Comparison of ENCODE assay signal across 7 cellular contexts in the genomic region with DNA sequence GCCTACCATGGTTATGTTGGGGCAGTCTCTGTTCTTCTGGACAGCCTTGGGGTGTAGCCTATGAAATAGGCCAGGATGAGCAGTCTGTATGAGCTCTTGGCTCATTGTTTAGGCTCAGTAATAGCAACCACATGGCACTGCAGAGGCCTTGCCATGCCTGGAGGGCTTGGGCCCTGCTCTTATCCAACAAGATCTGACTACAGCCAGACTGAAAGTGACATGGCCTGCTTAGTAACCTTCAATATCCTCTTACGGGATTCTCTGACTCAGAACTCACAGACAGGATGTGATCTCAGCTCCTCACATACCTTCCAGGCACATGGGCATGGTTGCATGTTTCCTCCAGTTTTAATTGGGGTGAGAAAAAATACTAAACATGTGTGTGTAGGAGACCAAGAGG.
DNase-seq lines count a peak whose midpoint lies in the region; ATAC-seq, FAIRE-seq and TF ChIP-seq lines count a peak whose summit lies in the region.

No MANE protein-coding gene starts in this region.

- peak overlapping the region; percentile 92 for H3K27ac ChIP-seq in endothelial cell of umbilical vein (ENCODE audit: insufficient read depth, low read depth, low read length)

- no TSS peak for BruUV-seq in endothelial cell of umbilical vein (replicated peaks; lab: Mats Ljungman, UMichigan)

- dilution Hi-C loops in endothelial cell of umbilical vein (cut with MboI; ENCODE audit: extremely low pct_ligation_motif_present, low sequenced_read_pairs): no loop called here

- no peaks in the 10 kb centered on the region for H3K9me3 ChIP-seq in endothelial cell of umbilical vein (replicated peaks; ENCODE audit: control insufficient read depth, insufficient read depth, low read length)

- no peaks in the 10 kb centered on the region for H3K27me3 Mint-ChIP-seq in T-helper 2 cell treated with Interferon-gamma antibody and Interleukin-4, amounts not matched to agents 5 μg/mL and 100 μg/mL, for 36 hours (ENCODE audit: low read depth)

- H3K27me3 ChIP-seq in endothelial cell of umbilical vein (ENCODE audit: control insufficient read depth in 2 of 2, insufficient read depth in 2 of 2, low read length in 2 of 2): no peaks in the 10 kb centered on the region

- H3K9ac ChIP-seq in endothelial cell of umbilical vein (replicated peaks; ENCODE audit: extremely low read depth, insufficient read depth, low read length): peak overlapping the region; percentile 38

- POLR2A ChIA-PET in endothelial cell of umbilical vein (lab: Charles Lee): no interaction called here

- no peak overlapping the region for H3K4me3 ChIP-seq in endothelial cell of umbilical vein (replicated peaks in 1 of 3; ENCODE audit: insufficient read depth in 1 of 3, low read depth in 1 of 3, low read length in 3 of 3)

- H3K4me2 ChIP-seq in endothelial cell of umbilical vein (ENCODE audit: insufficient read depth, low read length): no peak overlapping the region

- H3K79me2 ChIP-seq in endothelial cell of umbilical vein (ENCODE audit: control insufficient read depth, insufficient read depth, low read length): no peaks in the 10 kb centered on the region

- no peak for TF ChIP-seq CTCF in endothelial cell of umbilical vein (IDR thresholded peaks at IDR 0.05; ENCODE audit: extremely low read depth in 1 of 2, insufficient read depth in 1 of 2, low read depth in 1 of 2, low read length in 2 of 2)

- peaks cover 10% of the 10 kb centered on the region for H3K36me3 Mint-ChIP-seq in T-helper 2 cell treated with Interferon-gamma antibody and Interleukin-4, amounts not matched to agents 5 μg/mL and 100 μg/mL, for 36 hours (ENCODE audit: low read depth)

- peaks cover 17% of the 10 kb centered on the region for H3K4me1 Mint-ChIP-seq in T-helper 2 cell treated with Interferon-gamma antibody and Interleukin-4, amounts not matched to agents 5 μg/mL and 100 μg/mL, for 36 hours (ENCODE audit: low read depth)

- H3K27ac Mint-ChIP-seq in T-helper 2 cell treated with Interferon-gamma antibody and Interleukin-4, amounts not matched to agents 5 μg/mL and 100 μg/mL, for 36 hours: peak overlapping the region; percentile 86

- no peak overlapping the region for H3K4me3 Mint-ChIP-seq in T-helper 2 cell treated with Interferon-gamma antibody and Interleukin-4, amounts not matched to agents 5 μg/mL and 100 μg/mL, for 36 hours

- CTCF ChIA-PET in endothelial cell of umbilical vein (lab: Charles Lee): no interaction called here

- DNase-seq in T-helper 2 cell treated with Interferon-gamma antibody and Interleukin-4, amounts not matched to agents 5 μg/mL and 100 μg/mL, for 36 hours (ENCODE audit: low spot score): peak; percentile 70
- DNase-seq in endothelial cell of umbilical vein (ENCODE audit: low read depth, low spot score): peak; percentile 89
- DNase-seq in stimulated activated CD4-positive, alpha-beta T cell treated with anti-CD3 and anti-CD28 coated beads, Interleukin-2, amount 100 ng/mL, for 24 hours: peak; percentile 54 to 58
- no peak for DNase-seq in NCI-H748 (lab: John Stamatoyannopoulos, UW; ENCODE audit: unreplicated experiment)
- no peak for DNase-seq in COR-L47 (lab: John Stamatoyannopoulos, UW)

- TF ChIP-seq POLR2A in endothelial cell of umbilical vein (IDR thresholded peaks at IDR 0.05; ENCODE audit: low read depth, low read length): peak; percentile 76

- peak; percentile 92 for FAIRE-seq in endothelial cell of umbilical vein (lab: Jason Lieb, UNC)

- peaks cover 14% of the 10 kb centered on the region for H3K9me3 Mint-ChIP-seq in T-helper 2 cell treated with Interferon-gamma antibody and Interleukin-4, amounts not matched to agents 5 μg/mL and 100 μg/mL, for 36 hours

- peaks cover 33% of the 10 kb centered on the region for H3K4me1 ChIP-seq in endothelial cell of umbilical vein (ENCODE audit: control insufficient read depth, extremely low read depth, insufficient read depth, low read length)

- no peaks in the 10 kb centered on the region for H4K20me1 ChIP-seq in endothelial cell of umbilical vein (replicated peaks; ENCODE audit: control insufficient read depth, extremely low read depth, insufficient read depth, low read length)

- intact Hi-C loops in endothelial cell of umbilical vein (cut with micrococcal nuclease): loop anchor here (1.0 to 10.0 kb wide), 3 partner anchors 290 to 780 kb away; a partner anchor contains a TSS

- peak; percentile 67 for ATAC-seq in GM18867 (IDR thresholded peaks at IDR 0.05; ENCODE audit: unreplicated experiment)
- ATAC-seq in HG02973 (IDR thresholded peaks at IDR 0.05; ENCODE audit: unreplicated experiment): peak; percentile 93

- H3K36me3 ChIP-seq in endothelial cell of umbilical vein (ENCODE audit: control insufficient read depth in 2 of 2, extremely low read depth in 1 of 2, insufficient read depth in 2 of 2, low read length in 2 of 2): no peaks in the 10 kb centered on the region

- H3K9me1 ChIP-seq in endothelial cell of umbilical vein (replicated peaks; ENCODE audit: control insufficient read depth, extremely low read depth, insufficient read depth, low read length): no peaks in the 10 kb centered on the region

- H2AFZ ChIP-seq in endothelial cell of umbilical vein (ENCODE audit: low read depth, low read length): peak overlapping the region; percentile 60

TF ChIP-seq in endothelial cell of umbilical vein, 7 proteins besides CTCF, POLR2A, EP300 and RAD21:
- TF ChIP-seq POLR2AphosphoS5 (IDR thresholded peaks at IDR 0.05; ENCODE audit: insufficient read depth, low read depth, low read length) (peak; percentile 87), EZH2 (IDR thresholded peaks at IDR 0.05; ENCODE audit: borderline replicate concordance, low read depth, low read length, severe bottlenecking) (no peak), GATA2 (IDR thresholded peaks at IDR 0.05; ENCODE audit: insufficient read depth, insufficient read length, low read depth, low read length) (peak; percentile 96), MYC (IDR thresholded peaks at IDR 0.05; ENCODE audit: low read depth, low read length) (peak; percentile 81), FOS (IDR thresholded peaks at IDR 0.05; ENCODE audit: borderline replicate concordance, insufficient read depth, low read length) (peak; percentile 93), JUN (IDR thresholded peaks at IDR 0.05; ENCODE audit: borderline replicate concordance, insufficient read depth, insufficient read length, low read depth) (peak; percentile 95)
- TF ChIP-seq, protein P1, sequence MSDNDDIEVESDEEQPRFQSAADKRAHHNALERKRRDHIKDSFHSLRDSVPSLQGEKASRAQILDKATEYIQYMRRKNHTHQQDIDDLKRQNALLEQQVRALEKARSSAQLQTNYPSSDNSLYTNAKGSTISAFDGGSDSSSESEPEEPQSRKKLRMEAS (IDR thresholded peaks at IDR 0.05; ENCODE audit: insufficient read depth, insufficient read length): peak; percentile 57

Comparison
In these comparisons a context has a peak if more than half of its experiments do, and no peak if none do; other contexts are left out.
1. DNase-seq: peak in T-helper 2 cell treated with Interferon-gamma antibody and Interleukin-4, amounts not matched to agents 5 μg/mL and 100 μg/mL, for 36 hours (single experiment), endothelial cell of umbilical vein (single experiment) and stimulated activated CD4-positive, alpha-beta T cell treated with anti-CD3 and anti-CD28 coated beads, Interleukin-2, amount 100 ng/mL, for 24 hours (2 of 2); none in NCI-H748 (single experiment) and COR-L47 (single experiment).